ENCODE assay signal across 25 cellular contexts in genomic region chr4:101339332-101339731, GRCh38.
"Had no signal": no experiment of that assay in that cellular context is flagged by ENCODE, and none has a peak within 500 bp of the region (broad histone marks: within the 10 kb centered on the region; RNA-seq: fewer than 3 reads in every experiment).

No MANE protein-coding gene starts in this region.

- H3K27me3 Mint-ChIP-seq: activated CD8-positive, alpha-beta T cell treated with anti-CD3 and anti-CD28 coated beads for 36 hours; activated naive CD4-positive, alpha-beta T cell treated with anti-CD3 and anti-CD28 coated beads, Interleukin-2, amount 10 ng/mL, durations not matched to agents 7 days and 5 days; activated naive CD8-positive, alpha-beta T cell treated with anti-CD3 and anti-CD28 coated beads for 36 hours; T-cell had no signal

- ATAC-seq: activated CD4-positive, CD25-positive, alpha-beta regulatory T cell treated with anti-CD3 and anti-CD28 coated beads, Interleukin-2, amount 50 U/mL, for 24 hours; activated CD8-positive, alpha-beta T cell treated with anti-CD3 and anti-CD28 coated beads for 36 hours; activated T-cell treated with anti-CD3 and anti-CD28 coated beads, Interleukin-2, amount 50 U/mL, for 72 hours; T-cell had no signal

- H3K9me3 Mint-ChIP-seq: activated CD8-positive, alpha-beta T cell treated with anti-CD3 and anti-CD28 coated beads for 36 hours; activated naive CD4-positive, alpha-beta T cell treated with anti-CD3 and anti-CD28 coated beads, Interleukin-2, amount 10 ng/mL, durations not matched to agents 7 days and 5 days; activated naive CD8-positive, alpha-beta T cell treated with anti-CD3 and anti-CD28 coated beads for 36 hours; activated T-cell treated with anti-CD3 and anti-CD28 coated beads, Interleukin-2, amount 50 U/mL, for 72 hours; activated T-helper 2 cell treated with anti-CD3 and anti-CD28 coated beads, Interferon-gamma antibody, Interleukin-2, Interleukin-4, amounts not matched to agents 10 μg/mL and 5 μg/mL and 100 μg/mL, durations not matched to agents 14 hours and 24 hours and 36 hours; T-cell had no signal

- H3K27me3 ChIP-seq: brain microvascular endothelial cell, cardiac muscle cell, Peyer's patch had no signal

- H3K27ac ChIP-seq: brain microvascular endothelial cell, cardiac muscle cell, Peyer's patch, SK-N-MC, WERI-Rb-1 had no signal

- H3K36me3 ChIP-seq: brain microvascular endothelial cell, cardiac muscle cell, Peyer's patch, WERI-Rb-1 had no signal

- H3K4me3 Mint-ChIP-seq: activated CD8-positive, alpha-beta T cell treated with anti-CD3 and anti-CD28 coated beads for 36 hours; activated naive CD4-positive, alpha-beta T cell treated with anti-CD3 and anti-CD28 coated beads, Interleukin-2, amount 10 ng/mL, durations not matched to agents 7 days and 5 days; activated naive CD8-positive, alpha-beta T cell treated with anti-CD3 and anti-CD28 coated beads for 36 hours; activated T-cell treated with anti-CD3 and anti-CD28 coated beads, Interleukin-2, amount 50 U/mL, for 72 hours; T-cell had no signal

- H3K9me3 ChIP-seq: Peyer's patch had no signal

- H3K4me3 ChIP-seq: cardiac muscle cell, Peyer's patch, SK-N-MC had no signal

- H3K36me3 Mint-ChIP-seq: activated naive CD8-positive, alpha-beta T cell treated with anti-CD3 and anti-CD28 coated beads for 36 hours had no signal

- H3K27ac Mint-ChIP-seq: activated CD8-positive, alpha-beta T cell treated with anti-CD3 and anti-CD28 coated beads for 36 hours; activated naive CD4-positive, alpha-beta T cell treated with anti-CD3 and anti-CD28 coated beads, Interleukin-2, amount 10 ng/mL, durations not matched to agents 7 days and 5 days; activated naive CD8-positive, alpha-beta T cell treated with anti-CD3 and anti-CD28 coated beads for 36 hours; activated T-cell treated with anti-CD3 and anti-CD28 coated beads, Interleukin-2, amount 50 U/mL, for 72 hours; activated T-helper 2 cell treated with anti-CD3 and anti-CD28 coated beads, Interferon-gamma antibody, Interleukin-2, Interleukin-4, amounts not matched to agents 10 μg/mL and 5 μg/mL and 100 μg/mL, durations not matched to agents 14 hours and 24 hours and 36 hours had no signal

- DNase-seq: activated CD4-positive, alpha-beta T cell treated with anti-CD3 and anti-CD28 coated beads for 4 hours; activated CD8-positive, alpha-beta memory T cell treated with anti-CD3 and anti-CD28 coated beads, Interleukin-2, amount 50 U/mL, for 4 hours; activated CD8-positive, alpha-beta T cell treated with anti-CD3 and anti-CD28 coated beads for 36 hours; activated gamma-delta T cell treated with Interleukin-2 at 50 U/mL for 16 hours; activated naive CD4-positive, alpha-beta T cell treated with anti-CD3 and anti-CD28 coated beads, Interleukin-2, amount 10 ng/mL, durations not matched to agents 7 days and 5 days; activated naive CD8-positive, alpha-beta T cell treated with anti-CD3 and anti-CD28 coated beads for 36 hours; activated T-cell treated with anti-CD3 and anti-CD28 coated beads, Interleukin-2, amount 50 U/mL, for 72 hours; brain microvascular endothelial cell; cerebellar nuclear complex; NCI-H1105 treated with DMSO at 0.1 percent for 48 hours; NCI-H1436 treated with DMSO at 0.1 percent for 48 hours; NCI-H187; NCI-H2081; NCI-H2171; NCI-H2227 treated with DMSO at 0.1 percent for 48 hours; NCI-H446 treated with DMSO at 0.1 percent for 48 hours; NCI-H524 treated with DMSO at 0.1 percent for 48 hours; NK-92 treated with Interleukin-12 subunit alpha and Interleukin-12 subunit beta, amount 100 ng/mL, for 24 hours; Peyer's patch; T-cell; WERI-Rb-1 had no signal
